Comparison of ENCODE assay signal across 20 cellular contexts in genomic region chr5:124580512-124580911, GRCh38.
"Had no signal": no experiment of that assay in that cellular context is flagged by ENCODE, and none has a peak within 500 bp of the region (broad histone marks: within the 10 kb centered on the region; RNA-seq: fewer than 3 reads in every experiment).

No MANE protein-coding gene starts in this region.

- H3K36me3 Mint-ChIP-seq: activated CD4-positive, alpha-beta memory T cell treated with anti-CD3 and anti-CD28 coated beads for 36 hours; activated CD8-positive, alpha-beta memory T cell treated with anti-CD3 and anti-CD28 coated beads, Interleukin-2, amount 10 ng/mL, durations not matched to agents 7 days and 5 days; naive thymus-derived CD8-positive, alpha-beta T cell had no signal

- H3K4me3 ChIP-seq: lung, mucosa of descending colon, right atrium auricular region, skin epidermis, upper lobe of left lung had no signal

- H3K9me3 ChIP-seq: mucosa of descending colon, upper lobe of left lung had no signal

- H3K27me3 ChIP-seq: right atrium auricular region, upper lobe of left lung had no signal

- H3K4me1 ChIP-seq: right atrium auricular region had no signal

- H3K27ac ChIP-seq: right atrium auricular region, skin epidermis, WERI-Rb-1 had no signal

- H3K27ac Mint-ChIP-seq: activated CD4-positive, alpha-beta memory T cell treated with anti-CD3 and anti-CD28 coated beads for 36 hours; activated CD4-positive, alpha-beta T cell treated with anti-CD3 and anti-CD28 coated beads for 36 hours; activated CD8-positive, alpha-beta memory T cell treated with anti-CD3 and anti-CD28 coated beads, Interleukin-2, amount 10 ng/mL, durations not matched to agents 7 days and 5 days; activated naive CD4-positive, alpha-beta T cell treated with anti-CD3 and anti-CD28 coated beads for 36 hours; activated T-helper 2 cell treated with anti-CD3 and anti-CD28 coated beads, Interferon-gamma antibody, Interleukin-2, Interleukin-4, amounts not matched to agents 10 μg/mL and 5 μg/mL and 100 μg/mL, durations not matched to agents 14 hours and 24 hours and 36 hours; naive thymus-derived CD8-positive, alpha-beta T cell had no signal

- DNase-seq: activated CD4-positive, alpha-beta memory T cell treated with anti-CD3 and anti-CD28 coated beads for 36 hours; activated CD4-positive, alpha-beta T cell treated with anti-CD3 and anti-CD28 coated beads for 36 hours; activated CD8-positive, alpha-beta memory T cell treated with anti-CD3 and anti-CD28 coated beads, Interleukin-2, amount 10 ng/mL, durations not matched to agents 7 days and 5 days; activated naive CD4-positive, alpha-beta T cell treated with anti-CD3 and anti-CD28 coated beads for 36 hours; activated T-cell treated with anti-CD3 and anti-CD28 coated beads, Interleukin-2, amount 50 U/mL, for 1 hour; cortex of kidney; effector memory CD4-positive, alpha-beta T cell; foreskin melanocyte; naive thymus-derived CD8-positive, alpha-beta T cell; stimulated activated CD4-positive, alpha-beta T cell treated with anti-CD3 and anti-CD28 coated beads, Interleukin-15, amount 100 ng/mL, for 24 hours; stimulated activated CD4-positive, alpha-beta T cell treated with anti-CD3 and anti-CD28 coated beads, Interleukin-4, amount 100 ng/mL, for 1 hour; stimulated activated naive CD4-positive, alpha-beta T cell; WERI-Rb-1 had no signal

- H3K4me3 Mint-ChIP-seq: activated CD4-positive, alpha-beta memory T cell treated with anti-CD3 and anti-CD28 coated beads for 36 hours; activated CD4-positive, alpha-beta T cell treated with anti-CD3 and anti-CD28 coated beads for 36 hours; activated CD8-positive, alpha-beta memory T cell treated with anti-CD3 and anti-CD28 coated beads, Interleukin-2, amount 10 ng/mL, durations not matched to agents 7 days and 5 days; activated naive CD4-positive, alpha-beta T cell treated with anti-CD3 and anti-CD28 coated beads for 36 hours; central memory CD8-positive, alpha-beta T cell; naive thymus-derived CD8-positive, alpha-beta T cell had no signal

- ATAC-seq: activated CD4-positive, alpha-beta T cell treated with anti-CD3 and anti-CD28 coated beads for 36 hours; activated CD8-positive, alpha-beta memory T cell treated with anti-CD3 and anti-CD28 coated beads, Interleukin-2, amount 10 ng/mL, durations not matched to agents 7 days and 5 days; naive thymus-derived CD8-positive, alpha-beta T cell had no signal

- H3K4me1 Mint-ChIP-seq: central memory CD8-positive, alpha-beta T cell had no signal

- H3K27me3 Mint-ChIP-seq: activated CD8-positive, alpha-beta memory T cell treated with anti-CD3 and anti-CD28 coated beads, Interleukin-2, amount 10 ng/mL, durations not matched to agents 7 days and 5 days; central memory CD8-positive, alpha-beta T cell had no signal

- H3K36me3 ChIP-seq: right atrium auricular region, upper lobe of left lung, WERI-Rb-1 had no signal

- H3K9me3 Mint-ChIP-seq: activated CD4-positive, alpha-beta memory T cell treated with anti-CD3 and anti-CD28 coated beads for 36 hours; activated naive CD4-positive, alpha-beta T cell treated with anti-CD3 and anti-CD28 coated beads for 36 hours; activated T-helper 2 cell treated with anti-CD3 and anti-CD28 coated beads, Interferon-gamma antibody, Interleukin-2, Interleukin-4, amounts not matched to agents 10 μg/mL and 5 μg/mL and 100 μg/mL, durations not matched to agents 14 hours and 24 hours and 36 hours; central memory CD8-positive, alpha-beta T cell; naive thymus-derived CD8-positive, alpha-beta T cell had no signal
